ENCODE assay signal across 1 cellular context in the genomic region with DNA sequence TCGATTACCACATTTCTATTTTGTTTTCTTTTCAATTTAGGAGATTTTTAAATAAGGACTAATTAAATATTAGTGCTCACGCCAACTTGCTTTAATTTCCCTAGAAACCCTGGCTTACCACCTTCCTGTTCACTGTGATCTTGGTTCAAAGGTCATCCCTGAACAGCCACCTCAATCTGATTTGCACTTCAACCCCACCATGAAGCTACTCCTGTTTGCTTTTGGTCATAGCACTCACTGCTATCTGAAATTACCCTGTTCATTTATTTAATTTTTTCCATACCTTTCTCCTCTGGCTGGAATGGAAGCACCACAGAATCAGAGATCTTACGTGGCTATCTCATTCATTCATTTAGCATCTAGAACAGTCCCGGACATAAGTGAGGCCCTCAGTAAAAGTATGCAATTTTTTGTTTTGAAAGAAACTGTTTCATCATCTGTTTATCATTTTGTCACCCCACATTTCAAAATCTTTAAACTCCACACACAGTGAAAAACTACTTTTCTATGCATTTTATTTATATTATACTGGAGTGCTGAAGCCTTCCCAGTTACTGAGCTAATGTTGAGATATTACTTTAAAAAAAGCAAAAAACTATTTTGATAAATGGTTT.
TF ChIP-seq lines count a peak whose summit lies in the region.

No MANE protein-coding gene starts in this region.

TF ChIP-seq in HepG2, 621 proteins besides CTCF, POLR2A, EP300 and RAD21 (continued from another document):
- no peak for TF ChIP-seq AGO1 (IDR thresholded peaks at IDR 0.05; ENCODE audit: low read depth, low read length, poor library complexity, severe bottlenecking)
- TF ChIP-seq ZNF292 (CRISPR knock-in tag; IDR thresholded peaks at IDR 0.05; ENCODE audit: borderline replicate concordance, low read depth): no peak
- TF ChIP-seq KAT2B (IDR thresholded peaks at IDR 0.05; ENCODE audit: borderline replicate concordance, low read depth, low read length): no peak
- TF ChIP-seq, protein P1, sequence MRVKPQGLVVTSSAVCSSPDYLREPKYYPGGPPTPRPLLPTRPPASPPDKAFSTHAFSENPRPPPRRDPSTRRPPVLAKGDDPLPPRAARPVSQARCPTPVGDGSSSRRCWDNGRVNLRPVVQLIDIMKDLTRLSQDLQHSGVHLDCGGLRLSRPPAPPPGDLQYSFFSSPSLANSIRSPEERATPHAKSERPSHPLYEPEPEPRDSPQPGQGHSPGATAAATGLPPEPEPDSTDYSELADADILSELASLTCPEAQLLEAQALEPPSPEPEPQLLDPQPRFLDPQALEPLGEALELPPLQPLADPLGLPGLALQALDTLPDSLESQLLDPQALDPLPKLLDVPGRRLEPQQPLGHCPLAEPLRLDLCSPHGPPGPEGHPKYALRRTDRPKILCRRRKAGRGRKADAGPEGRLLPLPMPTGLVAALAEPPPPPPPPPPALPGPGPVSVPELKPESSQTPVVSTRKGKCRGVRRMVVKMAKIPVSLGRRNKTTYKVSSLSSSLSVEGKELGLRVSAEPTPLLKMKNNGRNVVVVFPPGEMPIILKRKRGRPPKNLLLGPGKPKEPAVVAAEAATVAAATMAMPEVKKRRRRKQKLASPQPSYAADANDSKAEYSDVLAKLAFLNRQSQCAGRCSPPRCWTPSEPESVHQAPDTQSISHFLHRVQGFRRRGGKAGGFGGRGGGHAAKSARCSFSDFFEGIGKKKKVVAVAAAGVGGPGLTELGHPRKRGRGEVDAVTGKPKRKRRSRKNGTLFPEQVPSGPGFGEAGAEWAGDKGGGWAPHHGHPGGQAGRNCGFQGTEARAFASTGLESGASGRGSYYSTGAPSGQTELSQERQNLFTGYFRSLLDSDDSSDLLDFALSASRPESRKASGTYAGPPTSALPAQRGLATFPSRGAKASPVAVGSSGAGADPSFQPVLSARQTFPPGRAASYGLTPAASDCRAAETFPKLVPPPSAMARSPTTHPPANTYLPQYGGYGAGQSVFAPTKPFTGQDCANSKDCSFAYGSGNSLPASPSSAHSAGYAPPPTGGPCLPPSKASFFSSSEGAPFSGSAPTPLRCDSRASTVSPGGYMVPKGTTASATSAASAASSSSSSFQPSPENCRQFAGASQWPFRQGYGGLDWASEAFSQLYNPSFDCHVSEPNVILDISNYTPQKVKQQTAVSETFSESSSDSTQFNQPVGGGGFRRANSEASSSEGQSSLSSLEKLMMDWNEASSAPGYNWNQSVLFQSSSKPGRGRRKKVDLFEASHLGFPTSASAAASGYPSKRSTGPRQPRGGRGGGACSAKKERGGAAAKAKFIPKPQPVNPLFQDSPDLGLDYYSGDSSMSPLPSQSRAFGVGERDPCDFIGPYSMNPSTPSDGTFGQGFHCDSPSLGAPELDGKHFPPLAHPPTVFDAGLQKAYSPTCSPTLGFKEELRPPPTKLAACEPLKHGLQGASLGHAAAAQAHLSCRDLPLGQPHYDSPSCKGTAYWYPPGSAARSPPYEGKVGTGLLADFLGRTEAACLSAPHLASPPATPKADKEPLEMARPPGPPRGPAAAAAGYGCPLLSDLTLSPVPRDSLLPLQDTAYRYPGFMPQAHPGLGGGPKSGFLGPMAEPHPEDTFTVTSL (CRISPR knock-in tag; IDR thresholded peaks at IDR 0.05; ENCODE audit: borderline replicate concordance): peak; percentile 59; the same call in 1 of the 2 replicates
- TF ChIP-seq, protein P2, sequence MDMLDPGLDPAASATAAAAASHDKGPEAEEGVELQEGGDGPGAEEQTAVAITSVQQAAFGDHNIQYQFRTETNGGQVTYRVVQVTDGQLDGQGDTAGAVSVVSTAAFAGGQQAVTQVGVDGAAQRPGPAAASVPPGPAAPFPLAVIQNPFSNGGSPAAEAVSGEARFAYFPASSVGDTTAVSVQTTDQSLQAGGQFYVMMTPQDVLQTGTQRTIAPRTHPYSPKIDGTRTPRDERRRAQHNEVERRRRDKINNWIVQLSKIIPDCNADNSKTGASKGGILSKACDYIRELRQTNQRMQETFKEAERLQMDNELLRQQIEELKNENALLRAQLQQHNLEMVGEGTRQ (IDR thresholded peaks at IDR 0.05; ENCODE audit: low read depth, low read length): no peak
- TF ChIP-seq, protein P2 (CRISPR knock-in tag; IDR thresholded peaks at IDR 0.05; ENCODE audit: borderline replicate concordance): no peak
- no peak for TF ChIP-seq CENPX (CRISPR knock-in tag; IDR thresholded peaks at IDR 0.05)
- no peak for TF ChIP-seq RFXAP (CRISPR knock-in tag; IDR thresholded peaks at IDR 0.05; ENCODE audit: borderline replicate concordance)
- TF ChIP-seq BCL6 (CRISPR knock-in tag; IDR thresholded peaks at IDR 0.05): peak; percentile 86
- peak; percentile 29; the same call in 1 of the 2 replicates for TF ChIP-seq NR2F6 (IDR thresholded peaks at IDR 0.05)
- no peak for TF ChIP-seq NR2F6 (CRISPR knock-in tag; IDR thresholded peaks at IDR 0.05)
- TF ChIP-seq RARA (CRISPR knock-in tag; IDR thresholded peaks at IDR 0.05): 0 out of 2 replicates have a peak, but pooled peaks have one; percentile 30
- peak; percentile 79 for TF ChIP-seq HNF4A (CRISPR knock-in tag; IDR thresholded peaks at IDR 0.05)
- TF ChIP-seq, protein P3, sequence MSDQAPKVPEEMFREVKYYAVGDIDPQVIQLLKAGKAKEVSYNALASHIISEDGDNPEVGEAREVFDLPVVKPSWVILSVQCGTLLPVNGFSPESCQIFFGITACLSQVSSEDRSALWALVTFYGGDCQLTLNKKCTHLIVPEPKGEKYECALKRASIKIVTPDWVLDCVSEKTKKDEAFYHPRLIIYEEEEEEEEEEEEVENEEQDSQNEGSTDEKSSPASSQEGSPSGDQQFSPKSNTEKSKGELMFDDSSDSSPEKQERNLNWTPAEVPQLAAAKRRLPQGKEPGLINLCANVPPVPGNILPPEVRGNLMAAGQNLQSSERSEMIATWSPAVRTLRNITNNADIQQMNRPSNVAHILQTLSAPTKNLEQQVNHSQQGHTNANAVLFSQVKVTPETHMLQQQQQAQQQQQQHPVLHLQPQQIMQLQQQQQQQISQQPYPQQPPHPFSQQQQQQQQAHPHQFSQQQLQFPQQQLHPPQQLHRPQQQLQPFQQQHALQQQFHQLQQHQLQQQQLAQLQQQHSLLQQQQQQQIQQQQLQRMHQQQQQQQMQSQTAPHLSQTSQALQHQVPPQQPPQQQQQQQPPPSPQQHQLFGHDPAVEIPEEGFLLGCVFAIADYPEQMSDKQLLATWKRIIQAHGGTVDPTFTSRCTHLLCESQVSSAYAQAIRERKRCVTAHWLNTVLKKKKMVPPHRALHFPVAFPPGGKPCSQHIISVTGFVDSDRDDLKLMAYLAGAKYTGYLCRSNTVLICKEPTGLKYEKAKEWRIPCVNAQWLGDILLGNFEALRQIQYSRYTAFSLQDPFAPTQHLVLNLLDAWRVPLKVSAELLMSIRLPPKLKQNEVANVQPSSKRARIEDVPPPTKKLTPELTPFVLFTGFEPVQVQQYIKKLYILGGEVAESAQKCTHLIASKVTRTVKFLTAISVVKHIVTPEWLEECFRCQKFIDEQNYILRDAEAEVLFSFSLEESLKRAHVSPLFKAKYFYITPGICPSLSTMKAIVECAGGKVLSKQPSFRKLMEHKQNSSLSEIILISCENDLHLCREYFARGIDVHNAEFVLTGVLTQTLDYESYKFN (CRISPR knock-in tag; conservative IDR thresholded peaks at IDR 0.05): 0 out of 2 replicates have a peak, but pooled peaks have one; percentile 13
- TF ChIP-seq CEBPG (CRISPR knock-in tag; IDR thresholded peaks at IDR 0.05): no peak
- TF ChIP-seq NR2C2 (CRISPR knock-in tag; IDR thresholded peaks at IDR 0.05; ENCODE audit: borderline replicate concordance): 0 out of 2 replicates have a peak, but pooled peaks have one; percentile 23
- TF ChIP-seq, protein P4, sequence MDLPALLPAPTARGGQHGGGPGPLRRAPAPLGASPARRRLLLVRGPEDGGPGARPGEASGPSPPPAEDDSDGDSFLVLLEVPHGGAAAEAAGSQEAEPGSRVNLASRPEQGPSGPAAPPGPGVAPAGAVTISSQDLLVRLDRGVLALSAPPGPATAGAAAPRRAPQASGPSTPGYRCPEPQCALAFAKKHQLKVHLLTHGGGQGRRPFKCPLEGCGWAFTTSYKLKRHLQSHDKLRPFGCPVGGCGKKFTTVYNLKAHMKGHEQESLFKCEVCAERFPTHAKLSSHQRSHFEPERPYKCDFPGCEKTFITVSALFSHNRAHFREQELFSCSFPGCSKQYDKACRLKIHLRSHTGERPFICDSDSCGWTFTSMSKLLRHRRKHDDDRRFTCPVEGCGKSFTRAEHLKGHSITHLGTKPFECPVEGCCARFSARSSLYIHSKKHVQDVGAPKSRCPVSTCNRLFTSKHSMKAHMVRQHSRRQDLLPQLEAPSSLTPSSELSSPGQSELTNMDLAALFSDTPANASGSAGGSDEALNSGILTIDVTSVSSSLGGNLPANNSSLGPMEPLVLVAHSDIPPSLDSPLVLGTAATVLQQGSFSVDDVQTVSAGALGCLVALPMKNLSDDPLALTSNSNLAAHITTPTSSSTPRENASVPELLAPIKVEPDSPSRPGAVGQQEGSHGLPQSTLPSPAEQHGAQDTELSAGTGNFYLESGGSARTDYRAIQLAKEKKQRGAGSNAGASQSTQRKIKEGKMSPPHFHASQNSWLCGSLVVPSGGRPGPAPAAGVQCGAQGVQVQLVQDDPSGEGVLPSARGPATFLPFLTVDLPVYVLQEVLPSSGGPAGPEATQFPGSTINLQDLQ (CRISPR knock-in tag; IDR thresholded peaks at IDR 0.05): no peak
- TF ChIP-seq, protein P5, sequence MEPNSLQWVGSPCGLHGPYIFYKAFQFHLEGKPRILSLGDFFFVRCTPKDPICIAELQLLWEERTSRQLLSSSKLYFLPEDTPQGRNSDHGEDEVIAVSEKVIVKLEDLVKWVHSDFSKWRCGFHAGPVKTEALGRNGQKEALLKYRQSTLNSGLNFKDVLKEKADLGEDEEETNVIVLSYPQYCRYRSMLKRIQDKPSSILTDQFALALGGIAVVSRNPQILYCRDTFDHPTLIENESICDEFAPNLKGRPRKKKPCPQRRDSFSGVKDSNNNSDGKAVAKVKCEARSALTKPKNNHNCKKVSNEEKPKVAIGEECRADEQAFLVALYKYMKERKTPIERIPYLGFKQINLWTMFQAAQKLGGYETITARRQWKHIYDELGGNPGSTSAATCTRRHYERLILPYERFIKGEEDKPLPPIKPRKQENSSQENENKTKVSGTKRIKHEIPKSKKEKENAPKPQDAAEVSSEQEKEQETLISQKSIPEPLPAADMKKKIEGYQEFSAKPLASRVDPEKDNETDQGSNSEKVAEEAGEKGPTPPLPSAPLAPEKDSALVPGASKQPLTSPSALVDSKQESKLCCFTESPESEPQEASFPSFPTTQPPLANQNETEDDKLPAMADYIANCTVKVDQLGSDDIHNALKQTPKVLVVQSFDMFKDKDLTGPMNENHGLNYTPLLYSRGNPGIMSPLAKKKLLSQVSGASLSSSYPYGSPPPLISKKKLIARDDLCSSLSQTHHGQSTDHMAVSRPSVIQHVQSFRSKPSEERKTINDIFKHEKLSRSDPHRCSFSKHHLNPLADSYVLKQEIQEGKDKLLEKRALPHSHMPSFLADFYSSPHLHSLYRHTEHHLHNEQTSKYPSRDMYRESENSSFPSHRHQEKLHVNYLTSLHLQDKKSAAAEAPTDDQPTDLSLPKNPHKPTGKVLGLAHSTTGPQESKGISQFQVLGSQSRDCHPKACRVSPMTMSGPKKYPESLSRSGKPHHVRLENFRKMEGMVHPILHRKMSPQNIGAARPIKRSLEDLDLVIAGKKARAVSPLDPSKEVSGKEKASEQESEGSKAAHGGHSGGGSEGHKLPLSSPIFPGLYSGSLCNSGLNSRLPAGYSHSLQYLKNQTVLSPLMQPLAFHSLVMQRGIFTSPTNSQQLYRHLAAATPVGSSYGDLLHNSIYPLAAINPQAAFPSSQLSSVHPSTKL (CRISPR knock-in tag; IDR thresholded peaks at IDR 0.05): peak; percentile 28; the same call in 1 of the 2 replicates
TF ChIP-seq in HepG2: peak in this region for 10.
